ENCODE assay signal across 22 cellular contexts in the genomic region with DNA sequence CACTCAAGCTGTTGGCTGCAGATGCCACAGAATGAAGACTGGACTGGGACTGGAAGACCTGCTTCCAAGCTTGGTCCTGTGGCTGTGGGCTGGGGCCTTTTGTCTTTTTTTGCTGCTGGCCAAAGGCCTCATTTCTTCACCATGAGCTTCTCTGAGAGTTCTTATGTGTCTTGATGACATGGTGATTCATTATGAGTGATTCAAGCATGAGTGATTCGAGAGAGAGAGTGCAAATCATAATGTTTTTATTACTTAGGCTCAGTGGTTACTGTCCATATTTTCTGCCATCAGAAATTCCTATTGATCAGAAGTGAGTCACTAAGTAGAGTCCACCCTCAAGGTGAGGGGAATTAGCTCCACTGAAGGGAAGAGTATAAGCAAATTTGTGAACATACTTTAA.
"Had no signal": no experiment of that assay in that cellular context is flagged by ENCODE, and none has a peak within 500 bp of the region (broad histone marks: within the 10 kb centered on the region; RNA-seq: fewer than 3 reads in every experiment).

No MANE protein-coding gene starts in this region.

- ATAC-seq: activated CD8-positive, alpha-beta T cell treated with anti-CD3 and anti-CD28 coated beads for 36 hours; activated naive CD8-positive, alpha-beta T cell treated with anti-CD3 and anti-CD28 coated beads, Interleukin-2, amount 50 U/mL, for 24 hours; natural killer cell had no signal

- H3K27ac ChIP-seq: left ventricle myocardium inferior, prostate gland, spleen, suprapubic skin, tibial nerve, WERI-Rb-1 had no signal

- H3K4me3 Mint-ChIP-seq: activated CD4-positive, alpha-beta T cell treated with anti-CD3 and anti-CD28 coated beads, Interleukin-2, amount 10 ng/mL, durations not matched to agents 7 days and 5 days; activated CD8-positive, alpha-beta T cell treated with anti-CD3 and anti-CD28 coated beads for 36 hours; activated naive CD8-positive, alpha-beta T cell treated with anti-CD3 and anti-CD28 coated beads, Interleukin-2, amount 50 U/mL, for 24 hours; activated T-helper 1 cell treated with anti-CD3 and anti-CD28 coated beads, Interleukin-12 subunit alpha, Interleukin-12 subunit beta, Interleukin-2, Interleukin-4 antibody, amounts not matched to agents 30 ng/mL and 10 ng/mL and 1 ng/mL, durations not matched to agents 14 hours and 24 hours and 36 hours; natural killer cell; stimulated activated naive CD8-positive, alpha-beta T cell treated with anti-CD3 and anti-CD28 coated beads, Interleukin-15, Interleukin-2, amounts not matched to agents 100 ng/mL and 50 ng/mL, for 24 hours had no signal

- H3K4me1 Mint-ChIP-seq: activated CD4-positive, alpha-beta T cell treated with anti-CD3 and anti-CD28 coated beads, Interleukin-2, amount 10 ng/mL, durations not matched to agents 7 days and 5 days; activated naive CD8-positive, alpha-beta T cell treated with anti-CD3 and anti-CD28 coated beads, Interleukin-2, amount 50 U/mL, for 24 hours; natural killer cell had no signal

- DNase-seq: activated CD4-positive, alpha-beta T cell treated with anti-CD3 and anti-CD28 coated beads, Interleukin-2, amount 10 ng/mL, durations not matched to agents 7 days and 5 days; activated CD4-positive, CD25-positive, alpha-beta regulatory T cell treated with anti-CD3 and anti-CD28 coated beads, Interleukin-2, amount 50 U/mL, for 72 hours; activated CD8-positive, alpha-beta T cell treated with anti-CD3 and anti-CD28 coated beads for 36 hours; activated gamma-delta T cell; activated naive CD4-positive, alpha-beta T cell treated with anti-CD3 and anti-CD28 coated beads, Interleukin-2, amount 50 U/mL, for 16 hours; activated naive CD8-positive, alpha-beta T cell treated with anti-CD3 and anti-CD28 coated beads, Interleukin-2, amount 50 U/mL, for 24 hours; aorta; cerebellar nuclear complex; cortex of kidney; erythroblast; left ventricle myocardium inferior; midbrain; natural killer cell; spleen; stimulated activated CD4-positive, alpha-beta T cell treated with anti-CD3 and anti-CD28 coated beads, Interleukin-4, amount 100 ng/mL, for 24 hours; T-helper 1 cell; WERI-Rb-1 had no signal

- H3K9me3 ChIP-seq: prostate gland, suprapubic skin had no signal

- H3K27me3 ChIP-seq: spleen, suprapubic skin, tibial nerve had no signal

- H3K4me3 ChIP-seq: left ventricle myocardium inferior, prostate gland, spleen, suprapubic skin, tibial nerve had no signal

- H3K4me1 ChIP-seq: left ventricle myocardium inferior, prostate gland, spleen, suprapubic skin, tibial nerve had no signal

- H3K36me3 ChIP-seq: left ventricle myocardium inferior, prostate gland, spleen, suprapubic skin, tibial nerve, WERI-Rb-1 had no signal

- H3K27me3 Mint-ChIP-seq: activated CD4-positive, alpha-beta T cell treated with anti-CD3 and anti-CD28 coated beads, Interleukin-2, amount 10 ng/mL, durations not matched to agents 7 days and 5 days; activated CD8-positive, alpha-beta T cell treated with anti-CD3 and anti-CD28 coated beads for 36 hours; activated naive CD8-positive, alpha-beta T cell treated with anti-CD3 and anti-CD28 coated beads, Interleukin-2, amount 50 U/mL, for 24 hours; stimulated activated naive CD8-positive, alpha-beta T cell treated with anti-CD3 and anti-CD28 coated beads, Interleukin-15, Interleukin-2, amounts not matched to agents 100 ng/mL and 50 ng/mL, for 24 hours had no signal

- H3K27ac Mint-ChIP-seq: activated CD4-positive, alpha-beta T cell treated with anti-CD3 and anti-CD28 coated beads, Interleukin-2, amount 10 ng/mL, durations not matched to agents 7 days and 5 days; activated CD8-positive, alpha-beta T cell treated with anti-CD3 and anti-CD28 coated beads for 36 hours; activated naive CD8-positive, alpha-beta T cell treated with anti-CD3 and anti-CD28 coated beads, Interleukin-2, amount 50 U/mL, for 24 hours; activated T-helper 1 cell treated with anti-CD3 and anti-CD28 coated beads, Interleukin-12 subunit alpha, Interleukin-12 subunit beta, Interleukin-2, Interleukin-4 antibody, amounts not matched to agents 30 ng/mL and 10 ng/mL and 1 ng/mL, durations not matched to agents 14 hours and 24 hours and 36 hours; natural killer cell; stimulated activated naive CD8-positive, alpha-beta T cell treated with anti-CD3 and anti-CD28 coated beads, Interleukin-15, Interleukin-2, amounts not matched to agents 100 ng/mL and 50 ng/mL, for 24 hours had no signal
